ENCODE assay signal across 8 cellular contexts in the genomic region with DNA sequence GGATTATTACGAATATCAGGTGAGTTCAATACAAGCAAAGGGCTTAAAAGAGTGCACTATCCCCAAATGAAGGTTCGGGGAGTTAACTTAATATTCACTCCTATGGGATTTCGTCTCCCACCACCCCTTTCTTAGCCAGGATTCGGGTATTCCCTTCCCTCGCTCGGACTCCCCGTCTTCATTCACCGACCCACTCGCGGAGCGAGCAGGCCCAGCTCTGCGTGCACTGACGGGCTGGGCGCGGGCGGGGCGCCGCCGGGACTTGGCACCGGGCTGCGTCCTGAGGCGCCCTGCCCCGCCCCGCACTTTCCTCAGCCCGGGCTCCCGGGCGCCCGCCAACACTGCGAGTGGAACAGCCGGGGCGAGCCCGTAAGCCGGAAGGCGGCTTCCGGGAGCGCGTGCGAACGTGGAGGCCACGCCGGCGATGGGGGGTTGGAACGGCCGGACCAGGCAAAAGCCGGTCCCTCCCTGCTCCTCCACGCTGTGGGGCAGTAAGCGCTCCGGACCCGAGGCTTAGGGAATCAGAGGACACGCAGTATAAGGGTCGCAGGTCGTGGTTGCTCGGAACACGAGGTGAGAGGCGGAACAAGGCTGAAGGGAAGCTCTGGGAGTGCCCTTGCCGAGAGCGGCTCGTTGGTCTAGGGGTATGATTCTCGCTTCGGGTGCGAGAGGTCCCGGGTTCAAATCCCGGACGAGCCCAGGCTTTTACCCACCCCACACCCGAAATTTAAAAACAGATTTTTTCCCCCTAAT. TPM values are rescaled to one million over a fixed set of nuclear protein-coding genes. Genes with fewer than 3 reads are reported as not detected.
A peak's percentile ranks its signal among the peaks of the same experiment; 100 is the strongest.
DNase-seq lines count a peak whose midpoint lies in the region; TF ChIP-seq lines count a peak whose summit lies in the region.

No MANE protein-coding gene starts in this region.

- peak; percentile 85 for DNase-seq in EL
- peak; percentile 77 for DNase-seq in H4 (ENCODE audit: low spot score)
- DNase-seq in LNCaP clone FGC (ENCODE audit: low read depth), result peak; percentile 54
- peak; percentile 80 for DNase-seq in RPMI7951 (ENCODE audit: low read depth)
- peak; percentile 79 for DNase-seq in activated T-helper 9 cell treated with anti-CD3 and anti-CD28 coated beads, Interleukin-2, amount 50 U/mL, for 16 hours (ENCODE audit: low read depth)
- peak; percentile 73 for DNase-seq in fibroblast of the conjunctiva (ENCODE audit: low read depth)
- DNase-seq in neural crest cell (ENCODE audit: low read depth, low spot score), result peak; percentile 97
- DNase-seq in stomach, result peak; percentile 92

- peak overlapping the region; percentile 87 to 95 (median 92) for H3K27ac ChIP-seq in stomach

- TF ChIP-seq CTCF in LNCaP clone FGC (IDR thresholded peaks at IDR 0.05; ENCODE audit: control insufficient read depth, extremely low read depth, insufficient read depth) (no peak), neural crest cell (conservative IDR thresholded peaks at IDR 0.05) (no peak), stomach (IDR thresholded peaks at IDR 0.05) (no peak)

- peaks cover 2% of the 10 kb centered on the region for H3K9me3 Mint-ChIP-seq in neural crest cell

- peak overlapping the region; percentile 94 for H3K27ac Mint-ChIP-seq in neural crest cell (ENCODE audit: unreplicated experiment)

- 0 to 2% (median 0%) methylated on average over 35 to 65 of the region's 65 CpGs for WGBS in stomach, 5 donors

- peaks cover 31% of the 10 kb centered on the region for H3K4me1 Mint-ChIP-seq in neural crest cell

- H3K27me3 ChIP-seq in stomach, result no peaks in the 10 kb centered on the region

- no peak for TF ChIP-seq EP300 in stomach (IDR thresholded peaks at IDR 0.05)

- peak overlapping the region; percentile 94 for H3K4me3 Mint-ChIP-seq in neural crest cell

- intact Hi-C loops in stomach (cut with DNase I; ENCODE audit: low total_unique reads), result no loop called here

- peaks cover 0 to 29% (median 19%) of the 10 kb centered on the region in 4 donors for H3K4me1 ChIP-seq in stomach

- no peak for TF ChIP-seq POLR2A in stomach (IDR thresholded peaks at IDR 0.05)

- H3K27me3 Mint-ChIP-seq in neural crest cell (ENCODE audit: low read depth), result peaks cover 39% of the 10 kb centered on the region

- H3K36me3 ChIP-seq in stomach, result no peaks in the 10 kb centered on the region

- H3K4me3 ChIP-seq in LNCaP clone FGC (ENCODE audit: low read depth, low read length) (peak overlapping the region; percentile 60), stomach (peak overlapping the region; percentile 55 to 79 (median 64))

- no peaks in the 10 kb centered on the region for H3K9me3 ChIP-seq in stomach

- H3K36me3 Mint-ChIP-seq in neural crest cell (ENCODE audit: low read depth), result peaks cover 9% of the 10 kb centered on the region

RNA-seq across cellular contexts. Expression of a gene that starts 7.5 kb away (rescaled TPM):
- total RNA-seq in H4 (2014; rRNA removed; shearing (Covaris generic)), result 59.2 and 76.5 TPM in 2 replicates
- 48.0 and 59.1 TPM in 2 replicates for total RNA-seq in RPMI7951 (2014; rRNA removed; shearing (Covaris generic))
- 113 and 114 TPM in 2 replicates for total RNA-seq in neural crest cell
- 100 to 1,000 TPM in 1 of 5 donors, 10 to 100 TPM in 4; 29.9 to 115 (median 51.9) TPM for total RNA-seq in stomach
- 10 to 100 TPM in 2 of 3 donors, 1 to 10 TPM in 1; 7.2 to 25.0 (median 15.7) TPM for polyA plus RNA-seq in stomach

Comparison
In these comparisons a context has a peak if more than half of its experiments do, and no peak if none do; other contexts are left out.
1. Peak in every context shown above with its lines: DNase-seq, H3K4me3 ChIP-seq and H3K27ac ChIP-seq.